16 cellular contexts compared by ENCODE assay signal in the genomic region with DNA sequence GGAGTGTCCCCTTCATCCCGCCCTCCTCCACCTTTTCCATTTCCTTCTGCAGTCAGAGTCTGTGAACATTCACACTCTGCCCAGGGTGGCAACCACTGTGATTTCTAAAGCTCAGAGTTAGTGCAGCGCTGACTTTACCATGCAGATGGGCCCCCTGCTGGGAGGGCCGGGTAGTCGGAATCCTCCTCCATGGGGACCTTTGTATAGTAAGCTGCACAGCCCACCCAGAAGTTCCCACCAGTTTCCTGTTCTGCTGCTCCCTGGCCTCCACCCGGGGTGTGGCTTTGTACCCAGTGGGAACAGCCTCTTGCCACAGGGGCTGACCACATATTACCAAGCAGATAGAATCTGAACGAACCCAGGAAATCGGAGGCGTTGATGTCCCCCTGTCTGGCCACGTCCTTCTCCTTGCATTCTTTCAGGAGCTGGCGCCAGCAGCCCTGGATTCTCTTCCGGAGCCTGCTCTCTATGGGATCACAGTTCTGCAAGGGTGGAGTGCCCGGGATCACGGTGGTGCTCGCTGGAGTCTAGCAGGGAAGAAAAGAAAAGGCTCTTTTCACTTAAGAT.
DNase-seq lines count a peak whose midpoint lies in the region; ATAC-seq, FAIRE-seq and TF ChIP-seq lines count a peak whose summit lies in the region.
"Had no signal": no experiment of that assay in that cellular context is flagged by ENCODE, and none has a peak within 500 bp of the region (broad histone marks: within the 10 kb centered on the region; RNA-seq: fewer than 3 reads in every experiment).

No MANE protein-coding gene starts in this region.

- CTCF ChIA-PET in PC-3 (lab: Charles Lee): interaction anchor here (0.5 to 0.6 kb wide), 2 partner anchors 95 to 289 kb away, joined by 3 to 4 read pairs; no protein-coding TSS in a partner anchor

- H3K9ac ChIP-seq in PC-3 (ENCODE audit: low read length): no peak overlapping the region
- no peak overlapping the region for H3K9ac ChIP-seq in kidney (ENCODE audit: low read length in 2 of 2)

- no peak for DNase-seq in D721Med (ENCODE audit: insufficient read length, low spot score)
- peak in 1 of 2 experiments; percentile 30 for DNase-seq in HL-60 (ENCODE audit: low read depth in 1 of 2, low spot score in 1 of 2)
- DNase-seq in PC-3: peak; percentile 39
- peak; percentile 45 for DNase-seq in kidney
- DNase-seq in osteoblast (ENCODE audit: insufficient read length, low spot score, missing footprints): no peak
- DNase-seq in NCI-H2029 treated with DMSO at 0.1 percent for 48 hours (lab: John Stamatoyannopoulos, UW): no peak
- no peak for DNase-seq in NCI-H2227 treated with DMSO at 0.1 percent for 48 hours (lab: John Stamatoyannopoulos, UW)
- DNase-seq: activated gamma-delta T cell; brain microvascular endothelial cell; CD4-positive, CD25-positive, alpha-beta regulatory T cell; endodermal cell; GOT3; NCI-H146 had no signal

- peak; percentile 51; the same call in 1 of the 2 replicates for ATAC-seq in PC-3
- no peak for ATAC-seq in GM21786 (IDR thresholded peaks at IDR 0.05; ENCODE audit: unreplicated experiment)

- H3K79me2 ChIP-seq in PC-3 (ENCODE audit: low read length) (no peaks in the 10 kb centered on the region), osteoblast (ENCODE audit: insufficient read depth, low read length) (no peaks in the 10 kb centered on the region)

- POLR2A ChIA-PET in PC-3 (lab: Charles Lee; ENCODE audit: unreplicated experiment): no interaction called here

- no peaks in the 10 kb centered on the region for H4K20me1 ChIP-seq in PC-3 (ENCODE audit: low read length)
- H4K20me1 ChIP-seq in osteoblast (ENCODE audit: insufficient read depth, low read length): no peaks in the 10 kb centered on the region

- H3K4me1 ChIP-seq in PC-3 (ENCODE audit: insufficient read depth, low read length): no peaks in the 10 kb centered on the region
- no peaks in the 10 kb centered on the region for H3K4me1 ChIP-seq in kidney (ENCODE audit: control insufficient read depth in 1 of 2, insufficient read depth in 1 of 2, low read depth in 1 of 2, low read length in 2 of 2)
- H3K4me1 ChIP-seq in osteoblast (ENCODE audit: insufficient read depth, low read length): no peaks in the 10 kb centered on the region

- H3K9me2 ChIP-seq in PC-3 (replicated peaks; ENCODE audit: low read length): no peaks in the 10 kb centered on the region

- H3K4me2 ChIP-seq in PC-3 (ENCODE audit: low read length) (no peak overlapping the region), osteoblast (ENCODE audit: insufficient read depth, low read length) (no peak overlapping the region)

- peak; percentile 24 for TF ChIP-seq CTCF in D721Med (IDR thresholded peaks at IDR 0.05; ENCODE audit: insufficient read depth, missing control alignments)
- peak; percentile 34 for TF ChIP-seq CTCF in HL-60 (IDR thresholded peaks at IDR 0.05; ENCODE audit: insufficient read depth, low read length)
- peak; percentile 60 for TF ChIP-seq CTCF in PC-3 (conservative IDR thresholded peaks at IDR 0.05; ENCODE audit: low read depth, low read length)
- no peak for TF ChIP-seq CTCF in kidney (IDR thresholded peaks at IDR 0.05; ENCODE audit: borderline replicate concordance, extremely low read depth, insufficient read depth)
- TF ChIP-seq CTCF in osteoblast (IDR thresholded peaks at IDR 0.05; ENCODE audit: extremely low read depth, low read depth, low read length): no peak

- H3K27ac ChIP-seq in HL-60 (replicated peaks): no peak overlapping the region
- H3K27ac ChIP-seq in PC-3 (ENCODE audit: low read length): no peak overlapping the region
- H3K27ac ChIP-seq in kidney (ENCODE audit: low read depth in 2 of 2, low read length in 2 of 2): no peak overlapping the region
- no peak overlapping the region for H3K27ac ChIP-seq in osteoblast (ENCODE audit: low read depth, low read length)
- H3K27ac ChIP-seq: brain microvascular endothelial cell had no signal

- no peaks in the 10 kb centered on the region for H3F3A ChIP-seq in PC-3 (ENCODE audit: low read length, unreplicated experiment)

- no peaks in the 10 kb centered on the region for H3K9me3 ChIP-seq in PC-3 (ENCODE audit: low read length)
- no peaks in the 10 kb centered on the region for H3K9me3 ChIP-seq in kidney (ENCODE audit: control insufficient read depth in 1 of 2, low read length in 2 of 2)
- H3K9me3 ChIP-seq in osteoblast (ENCODE audit: low read depth, low read length): no peaks in the 10 kb centered on the region

- no peak for FAIRE-seq in D721Med (lab: Jason Lieb, UNC)
- FAIRE-seq in kidney (lab: Jason Lieb, UNC): no peak
- FAIRE-seq: GM12891, GM19239 had no signal

- H3K27me3 ChIP-seq in HL-60 (ENCODE audit: insufficient read depth, poor library complexity, severe bottlenecking): no peaks in the 10 kb centered on the region
- H3K27me3 ChIP-seq in PC-3 (ENCODE audit: low read length): peaks cover 22% of the 10 kb centered on the region; the same call in 1 of the 2 replicates
- no peaks in the 10 kb centered on the region for H3K27me3 ChIP-seq in osteoblast (ENCODE audit: insufficient read depth, low read length)
- H3K27me3 ChIP-seq: brain microvascular endothelial cell had no signal

- intact Hi-C loops in PC-3 (cut with micrococcal nuclease) (no loop called here), kidney (cut with DNase I) (no loop called here)

- no peak overlapping the region for H2AFZ ChIP-seq in PC-3 (ENCODE audit: low read length)
- H2AFZ ChIP-seq in osteoblast (ENCODE audit: low read length): no peak overlapping the region

- BruUV-seq in PC-3 (replicated peaks; lab: Mats Ljungman, UMichigan): no TSS peak

- H3K4me3 ChIP-seq in HL-60 (replicated peaks; ENCODE audit: insufficient read depth, low read length) (no peak overlapping the region), PC-3 (ENCODE audit: low read length) (no peak overlapping the region), kidney (ENCODE audit: low read length in 2 of 2) (no peak overlapping the region), osteoblast (ENCODE audit: insufficient read depth, low read length) (no peak overlapping the region)

- H3K36me3 ChIP-seq in PC-3 (ENCODE audit: low read depth, low read length) (no peaks in the 10 kb centered on the region), kidney (ENCODE audit: control insufficient read depth in 1 of 2, insufficient read depth in 2 of 2, low read length in 2 of 2) (peaks cover 0 to 3% of the 10 kb centered on the region in 2 donors), osteoblast (ENCODE audit: insufficient read depth, low read length) (no peaks in the 10 kb centered on the region)
- H3K36me3 ChIP-seq: brain microvascular endothelial cell had no signal

Comparison
In these comparisons a context has a peak if more than half of its experiments do, and no peak if none do; other contexts are left out.
1. DNase-seq: peak in PC-3 (single experiment) and kidney (single experiment); none in D721Med (single experiment), osteoblast (single experiment), NCI-H2029 treated with DMSO at 0.1 percent for 48 hours (single experiment) and NCI-H2227 treated with DMSO at 0.1 percent for 48 hours (single experiment).
2. CTCF ChIP-seq: peak in D721Med (single experiment), HL-60 (single experiment) and PC-3 (single experiment); none in kidney (single experiment) and osteoblast (single experiment).